11 cellular contexts compared by ENCODE assay signal in the genomic region with DNA sequence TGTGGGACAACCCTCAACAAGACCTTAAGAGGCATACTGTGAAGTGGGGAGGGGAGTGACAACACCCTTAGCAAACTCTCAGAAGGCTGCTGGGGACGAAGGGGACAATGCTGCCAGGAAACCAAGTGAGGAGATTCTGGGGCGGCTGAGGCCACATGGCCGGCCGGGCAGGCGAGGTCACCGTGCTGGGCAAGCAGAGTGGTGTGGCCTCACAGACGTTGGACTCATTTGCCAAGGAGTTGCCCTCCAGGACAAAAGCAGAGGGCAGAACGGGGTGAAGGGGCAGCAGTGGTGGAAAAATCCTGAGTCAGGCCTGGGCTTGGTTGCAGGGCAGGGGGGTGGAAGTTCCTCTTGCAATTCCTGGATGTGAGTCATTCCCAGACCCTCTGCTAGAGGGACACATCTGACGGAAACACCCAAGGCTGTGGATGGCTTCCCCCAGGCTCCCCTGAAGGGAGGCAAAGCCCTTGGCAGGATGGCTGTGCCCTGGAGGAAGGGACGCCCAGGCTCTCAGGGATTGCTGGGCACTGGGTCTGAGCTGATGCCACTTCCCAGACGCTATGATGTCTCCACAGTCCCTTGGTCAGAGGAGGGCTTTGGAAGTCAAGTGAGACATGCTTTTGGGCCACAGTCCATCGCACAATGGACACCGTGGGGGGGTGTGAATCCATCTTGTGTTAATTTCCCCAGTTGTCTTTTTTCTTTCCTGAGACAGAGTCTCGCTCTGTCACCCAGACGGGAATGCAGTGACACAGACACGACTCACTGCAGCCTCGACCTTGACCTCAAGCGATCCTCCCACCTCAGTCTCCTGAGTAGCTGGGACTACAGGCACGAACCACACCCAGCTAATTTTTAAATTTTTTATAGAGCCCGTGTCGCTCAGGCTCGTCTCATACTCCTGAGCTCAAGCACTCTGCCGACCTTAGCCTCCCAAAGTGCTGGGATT. TPM values are rescaled to one million over a fixed set of nuclear protein-coding genes. Genes with fewer than 3 reads are reported as not detected.
DNase-seq lines count a peak whose midpoint lies in the region; ATAC-seq and TF ChIP-seq lines count a peak whose summit lies in the region.
"Had no signal": no experiment of that assay in that cellular context is flagged by ENCODE, and none has a peak within 500 bp of the region (broad histone marks: within the 10 kb centered on the region; RNA-seq: fewer than 3 reads in every experiment).

No MANE protein-coding gene starts in this region.

- no peaks in the 10 kb centered on the region for H3K27me3 ChIP-seq in RWPE2 (ENCODE audit: insufficient read depth, poor library complexity, severe bottlenecking)
- H3K27me3 ChIP-seq: BLaER1, colonic mucosa had no signal

- H3K4me1 Mint-ChIP-seq in activated CD8-positive, alpha-beta memory T cell treated with anti-CD3 and anti-CD28 coated beads, Interleukin-2, amount 10 ng/mL, durations not matched to agents 7 days and 5 days: peaks cover 3% of the 10 kb centered on the region

- no peaks in the 10 kb centered on the region for H3K36me3 Mint-ChIP-seq in activated CD8-positive, alpha-beta memory T cell treated with anti-CD3 and anti-CD28 coated beads, Interleukin-2, amount 10 ng/mL, durations not matched to agents 7 days and 5 days

- no peaks in the 10 kb centered on the region for H3K9me3 Mint-ChIP-seq in activated CD8-positive, alpha-beta memory T cell treated with anti-CD3 and anti-CD28 coated beads, Interleukin-2, amount 10 ng/mL, durations not matched to agents 7 days and 5 days (ENCODE audit: low read depth)

- no peaks in the 10 kb centered on the region for H3K36me3 ChIP-seq in RWPE2 (ENCODE audit: low read depth)
- H3K36me3 ChIP-seq: BLaER1, colonic mucosa had no signal

- no peak overlapping the region for H3K4me3 Mint-ChIP-seq in activated CD8-positive, alpha-beta memory T cell treated with anti-CD3 and anti-CD28 coated beads, Interleukin-2, amount 10 ng/mL, durations not matched to agents 7 days and 5 days

- peaks cover 35% of the 10 kb centered on the region for H3K27me3 Mint-ChIP-seq in activated CD8-positive, alpha-beta memory T cell treated with anti-CD3 and anti-CD28 coated beads, Interleukin-2, amount 10 ng/mL, durations not matched to agents 7 days and 5 days

- peaks cover 8% of the 10 kb centered on the region for H3K4me1 ChIP-seq in RWPE2 (ENCODE audit: insufficient read depth, poor library complexity, severe bottlenecking)
- H3K4me1 ChIP-seq: colonic mucosa had no signal

- CTCF ChIA-PET in activated CD8-positive, alpha-beta memory T cell treated with anti-CD3 and anti-CD28 coated beads, Interleukin-2, amount 10 ng/mL, durations not matched to agents 7 days and 5 days (lab: Charles Lee): interaction anchor here (0.9 kb wide), 1 partner anchor 17 kb away, joined by 3 read pairs; no protein-coding TSS in a partner anchor

- H3K27ac ChIP-seq in RWPE2 (ENCODE audit: poor library complexity, severe bottlenecking): peak overlapping the region; percentile 30
- H3K27ac ChIP-seq: BLaER1, colonic mucosa had no signal

- H3K4me3 ChIP-seq in RWPE2 (ENCODE audit: severe bottlenecking): no peak overlapping the region
- no peak overlapping the region for H3K4me3 ChIP-seq in foreskin fibroblast (ENCODE audit: low read depth in 1 of 2, low read length in 2 of 2)
- H3K4me3 ChIP-seq: BLaER1, colonic mucosa had no signal

- no peak overlapping the region for H3K27ac Mint-ChIP-seq in activated CD8-positive, alpha-beta memory T cell treated with anti-CD3 and anti-CD28 coated beads, Interleukin-2, amount 10 ng/mL, durations not matched to agents 7 days and 5 days

- TF ChIP-seq CTCF in RWPE2 (IDR thresholded peaks at IDR 0.05; ENCODE audit: poor library complexity, severe bottlenecking) (no peak), foreskin fibroblast (IDR thresholded peaks at IDR 0.05; ENCODE audit: low read depth, low read length) (no peak), omental fat pad (IDR thresholded peaks at IDR 0.05) (no peak)

- peak; percentile 58 for DNase-seq in CD1c-positive myeloid dendritic cell (ENCODE audit: extremely low spot score)
- DNase-seq in RWPE2 (ENCODE audit: low spot score): no peak
- DNase-seq in foreskin fibroblast: peak; percentile 66 to 77
- no peak for DNase-seq in omental fat pad (ENCODE audit: low spot score)
- no peak for DNase-seq in activated CD4-positive, alpha-beta T cell treated with anti-CD3 and anti-CD28 coated beads, Interleukin-2, amount 50 U/mL, for 4 hours
- DNase-seq in central memory CD4-positive, alpha-beta T cell: no peak
- DNase-seq in SHP77 treated with DMSO at 0.1 percent for 48 hours (lab: John Stamatoyannopoulos, UW): no peak
- DNase-seq in activated CD8-positive, alpha-beta memory T cell treated with anti-CD3 and anti-CD28 coated beads, Interleukin-2, amount 10 ng/mL, durations not matched to agents 7 days and 5 days: no peak
- DNase-seq: colonic mucosa, KBM-7 had no signal

- ATAC-seq in RWPE2 (ENCODE audit: low read depth) (peak; percentile 78), omental fat pad (ENCODE audit: low FRiP score) (peak; percentile 73)
- no peak for ATAC-seq in activated CD8-positive, alpha-beta memory T cell treated with anti-CD3 and anti-CD28 coated beads, Interleukin-2, amount 10 ng/mL, durations not matched to agents 7 days and 5 days

- H3K9me3 ChIP-seq in RWPE2 (ENCODE audit: severe bottlenecking): no peaks in the 10 kb centered on the region
- H3K9me3 ChIP-seq: colonic mucosa had no signal

RNA-seq across cellular contexts. Expression of a gene that starts 16.2 kb away (rescaled TPM):
- 10 to 100 TPM in 3 of 4 donors, 1 to 10 TPM in 1; 3.3 to 61.3 (median 19.4) TPM for total RNA-seq in omental fat pad
- total RNA-seq in activated CD8-positive, alpha-beta memory T cell treated with anti-CD3 and anti-CD28 coated beads, Interleukin-2, amount 10 ng/mL, durations not matched to agents 7 days and 5 days: under 1 TPM in 1 of 2 experiments, not detected in 1; 0.05 TPM

RNA-seq across cellular contexts. Expression of a gene that starts 28.4 kb away (rescaled TPM):
- 10 to 100 TPM; 29.9 to 43.5 (median 36.1) TPM for total RNA-seq in omental fat pad
- 10 to 100 TPM; 49.6 to 68.2 TPM for total RNA-seq in activated CD8-positive, alpha-beta memory T cell treated with anti-CD3 and anti-CD28 coated beads, Interleukin-2, amount 10 ng/mL, durations not matched to agents 7 days and 5 days

RNA-seq across cellular contexts. Expression of a gene that starts 55.8 kb away (rescaled TPM):
- total RNA-seq in omental fat pad: 1 to 10 TPM; 1.6 to 3.1 (median 2.4) TPM
- under 1 TPM; 0.19 to 0.29 TPM for total RNA-seq in activated CD8-positive, alpha-beta memory T cell treated with anti-CD3 and anti-CD28 coated beads, Interleukin-2, amount 10 ng/mL, durations not matched to agents 7 days and 5 days

Comparison
In these comparisons a context has a peak if more than half of its experiments do, and no peak if none do; other contexts are left out.
1. DNase-seq: peak in CD1c-positive myeloid dendritic cell (single experiment) and foreskin fibroblast (2 of 2); none in RWPE2 (single experiment), omental fat pad (single experiment), activated CD4-positive, alpha-beta T cell treated with anti-CD3 and anti-CD28 coated beads, Interleukin-2, amount 50 U/mL, for 4 hours (0 of 2), central memory CD4-positive, alpha-beta T cell (single experiment), SHP77 treated with DMSO at 0.1 percent for 48 hours (single experiment) and activated CD8-positive, alpha-beta memory T cell treated with anti-CD3 and anti-CD28 coated beads, Interleukin-2, amount 10 ng/mL, durations not matched to agents 7 days and 5 days (single experiment).
2. RNA of a gene that starts 16.2 kb away (total RNA-seq): 3.3 to 61.3 TPM in omental fat pad; 0.05 TPM in activated CD8-positive, alpha-beta memory T cell treated with anti-CD3 and anti-CD28 coated beads, Interleukin-2, amount 10 ng/mL, durations not matched to agents 7 days and 5 days; every median in the first group is over 4 times any median in the second.